ENCODE assay signal across 8 cellular contexts in genomic region chr11:34234086-34234740, GRCh38.
DNase-seq lines count a peak whose midpoint lies in the region; ATAC-seq and TF ChIP-seq lines count a peak whose summit lies in the region.

No MANE protein-coding gene starts in this region.

- no peak overlapping the region for H3K4me3 ChIP-seq in left lung

- H3K27me3 ChIP-seq in left lung, result no peaks in the 10 kb centered on the region

- H3K27ac Mint-ChIP-seq in stimulated activated memory B cell treated with anti-CD40 and anti-IgM and Interleukin-4, amounts not matched to agents 10 μg/mL and 1 μg/mL and 100 μg/mL, for 72 hours, result peak overlapping the region; percentile 95

- H3K36me3 ChIP-seq in left lung, result no peaks in the 10 kb centered on the region

- TF ChIP-seq POLR2A in Raji (IDR thresholded peaks at IDR 0.05; ENCODE audit: insufficient read depth, low read depth, low read length), result peak; percentile 67

- peaks cover 64% of the 10 kb centered on the region for H3K4me1 Mint-ChIP-seq in stimulated activated memory B cell treated with anti-CD40 and anti-IgM and Interleukin-4, amounts not matched to agents 10 μg/mL and 1 μg/mL and 100 μg/mL, for 72 hours

- peaks cover 0 to 4% of the 10 kb centered on the region in 2 donors for H3K4me1 ChIP-seq in left lung

- intact Hi-C loops in left lung (cut with DNase I), result no loop called here

- no peaks in the 10 kb centered on the region for H3K27me3 Mint-ChIP-seq in stimulated activated memory B cell treated with anti-CD40 and anti-IgM and Interleukin-4, amounts not matched to agents 10 μg/mL and 1 μg/mL and 100 μg/mL, for 72 hours

- peaks cover 5% of the 10 kb centered on the region for H3K36me3 Mint-ChIP-seq in stimulated activated memory B cell treated with anti-CD40 and anti-IgM and Interleukin-4, amounts not matched to agents 10 μg/mL and 1 μg/mL and 100 μg/mL, for 72 hours

- peak overlapping the region; percentile 59 for H3K4me3 Mint-ChIP-seq in stimulated activated memory B cell treated with anti-CD40 and anti-IgM and Interleukin-4, amounts not matched to agents 10 μg/mL and 1 μg/mL and 100 μg/mL, for 72 hours

- H3K9me3 Mint-ChIP-seq in stimulated activated memory B cell treated with anti-CD40 and anti-IgM and Interleukin-4, amounts not matched to agents 10 μg/mL and 1 μg/mL and 100 μg/mL, for 72 hours, result no peaks in the 10 kb centered on the region

- DNase-seq in activated naive CD4-positive, alpha-beta T cell treated with Interleukin-2 at 50 U/mL for 16 hours, result peak; percentile 81
- DNase-seq in left lung (peak in 1 of 2 donors; percentile 44), NCI-H524 treated with DMSO at 0.1 percent for 48 hours (lab: John Stamatoyannopoulos, UW) (no peak), SK-N-DZ (ENCODE audit: low spot score) (no peak)

- H3K27ac ChIP-seq in left lung, result peak overlapping the region; percentile 16 to 43

- no peaks in the 10 kb centered on the region for H3K9me3 ChIP-seq in left lung

- no peak for TF ChIP-seq CTCF in left lung (IDR thresholded peaks at IDR 0.05)

- peak; percentile 68 for ATAC-seq in GM19324 (IDR thresholded peaks at IDR 0.05; ENCODE audit: low FRiP score, unreplicated experiment)
- ATAC-seq in HG03103 (IDR thresholded peaks at IDR 0.05; ENCODE audit: low read depth, unreplicated experiment), result peak; percentile 58
- ATAC-seq in left lung, result peak; percentile 95
- ATAC-seq in stimulated activated memory B cell treated with anti-CD40 and anti-IgM and Interleukin-4, amounts not matched to agents 10 μg/mL and 1 μg/mL and 100 μg/mL, for 72 hours, result peak; percentile 92
